In genomic region chr2:152755029-152755428, GRCh38 we compare ENCODE assay signal across 11 cellular contexts. TPM values are rescaled to one million over a fixed set of nuclear protein-coding genes. Genes with fewer than 3 reads are reported as not detected.
A peak's percentile ranks its signal among the peaks of the same experiment; 100 is the strongest.
DNase-seq lines count a peak whose midpoint lies in the region; ATAC-seq, FAIRE-seq and TF ChIP-seq lines count a peak whose summit lies in the region.
"Had no signal": no experiment of that assay in that cellular context is flagged by ENCODE, and none has a peak within 500 bp of the region (broad histone marks: within the 10 kb centered on the region; RNA-seq: fewer than 3 reads in every experiment).

No MANE protein-coding gene starts in this region.

- TF ChIP-seq RAD21 in HepG2 (CRISPR knock-in tag; IDR thresholded peaks at IDR 0.05) = no peak

- H3K4me2 ChIP-seq in HepG2 (ENCODE audit: low read depth, low read length) = no peak overlapping the region

- no peak overlapping the region for H3K9ac ChIP-seq in HepG2 (ENCODE audit: insufficient read depth, low read depth, low read length)

- no peak for ATAC-seq in body of pancreas
- ATAC-seq in HepG2 = no peak
- ATAC-seq: gastroesophageal sphincter had no signal

- intact Hi-C loops in body of pancreas (cut with DNase I) (no loop called here), HepG2 (cut with micrococcal nuclease; ENCODE audit: unreplicated experiment) (no loop called here), spleen (cut with DNase I; ENCODE audit: low total_unique reads) (no loop called here), ascending aorta (cut with DNase I) (no loop called here)

- DNase-seq in Caki2 (ENCODE audit: low read depth) (peak; percentile 27), H4 (ENCODE audit: low spot score) (peak; percentile 6), body of pancreas (peak in 3 of 4 donors; percentile 8 to 20 (median 18)), HepG2 (ENCODE audit: low spot score) (no peak), NCI-H2029 (lab: John Stamatoyannopoulos, UW) (no peak), spleen (no peak), ascending aorta (ENCODE audit: low spot score in 2 of 2) (no peak)
- no peak for DNase-seq in activated CD4-positive, CD25-positive, alpha-beta regulatory T cell treated with anti-CD3 and anti-CD28 coated beads, Interleukin-2, amount 50 U/mL, for 72 hours

- H3K4me3 ChIP-seq in body of pancreas (no peak overlapping the region), HepG2 (replicated peaks in 1 of 3; ENCODE audit: insufficient read depth in 1 of 3, low read depth in 2 of 3, low read length in 3 of 3) (no peak overlapping the region), spleen (no peak overlapping the region), ascending aorta (no peak overlapping the region)
- H3K4me3 ChIP-seq: gastroesophageal sphincter had no signal

- no peak overlapping the region for H2AFZ ChIP-seq in HepG2 (ENCODE audit: low read length)

- 90 to 92% methylated on average over 13 of the region's 13 CpGs for WGBS in body of pancreas, 2 donors
- 96% methylated on average over 13 of the region's 13 CpGs for WGBS in HepG2 (ENCODE audit: low lambda C conversion rate)
- WGBS in spleen, 5 donors = 88 to 95% (median 92%) methylated on average over 13 of the region's 13 CpGs

- peaks cover 0 to 3% of the 10 kb centered on the region in 2 donors for H3K36me3 ChIP-seq in body of pancreas (replicated peaks in 1 of 2; ENCODE audit: insufficient read depth in 1 of 2, low read depth in 2 of 2)
- peaks cover 4 to 43% of the 10 kb centered on the region in 2 experiments for H3K36me3 ChIP-seq in HepG2 (replicated peaks in 1 of 2; ENCODE audit: control insufficient read depth in 1 of 2, insufficient read depth in 2 of 2, low read length in 2 of 2)
- peaks cover 0 to 100% (median 10%) of the 10 kb centered on the region in 6 donors for H3K36me3 ChIP-seq in spleen
- H3K36me3 ChIP-seq in ascending aorta = peaks cover 13 to 17% of the 10 kb centered on the region in 2 donors

- CTCF ChIA-PET in HepG2 (lab: Yijun Ruan, JAX; ENCODE audit: low intra/inter-chr PET ratio, low total read pairs) = no interaction called here

- TF ChIP-seq EP300 in HepG2 (IDR thresholded peaks at IDR 0.05; ENCODE audit: low read depth in 2 of 2, low read length in 2 of 2) (no peak), HepG2 (CRISPR knock-in tag; IDR thresholded peaks at IDR 0.05; ENCODE audit: borderline replicate concordance) (no peak)

- in situ Hi-C loops in Caki2 (cut with HindIII; ENCODE audit: low pct_unique_long_range_greater_than_20kb, low sequenced_read_pairs) = no loop called here
- in situ Hi-C loops in HepG2 (cut with HindIII; ENCODE audit: extremely low pct_ligation_motif_present, low pct_unique_long_range_greater_than_20kb) = no loop called here

- FAIRE-seq in HepG2 (lab: Jason Lieb, UNC) = no peak
- FAIRE-seq: GM12892, TTC549 had no signal

- BruUV-seq in HepG2 (replicated peaks; lab: Mats Ljungman, UMichigan) = no TSS peak

- no peaks in the 10 kb centered on the region for H4K20me1 ChIP-seq in HepG2 (ENCODE audit: insufficient read depth, low read length)

- H3K9me3 ChIP-seq in body of pancreas (no peaks in the 10 kb centered on the region), HepG2 (ENCODE audit: low read length) (no peaks in the 10 kb centered on the region), spleen (peaks cover 0 to 4% (median 0%) of the 10 kb centered on the region in 8 donors), ascending aorta (no peaks in the 10 kb centered on the region)
- H3K9me3 ChIP-seq: gastroesophageal sphincter had no signal

- H3K4me1 ChIP-seq in body of pancreas (no peaks in the 10 kb centered on the region), HepG2 (ENCODE audit: insufficient read depth, low read length) (no peaks in the 10 kb centered on the region), spleen (no peaks in the 10 kb centered on the region), ascending aorta (no peaks in the 10 kb centered on the region)
- H3K4me1 ChIP-seq: gastroesophageal sphincter had no signal

- TF ChIP-seq CTCF in body of pancreas (IDR thresholded peaks at IDR 0.05) (peak in 1 of 7 experiments; percentile 4), HepG2 (CRISPR knock-in tag; IDR thresholded peaks at IDR 0.05) (peak; percentile 54), spleen (IDR thresholded peaks at IDR 0.05 in 8 of 11, conservative IDR thresholded peaks at IDR 0.05 in 3 of 11) (peak in 2 of 11 experiments; percentile 16), ascending aorta (IDR thresholded peaks at IDR 0.05) (no peak)

- H3K27me3 ChIP-seq in body of pancreas (no peaks in the 10 kb centered on the region), HepG2 (ENCODE audit: control insufficient read depth in 1 of 2, insufficient read depth in 2 of 2, low read length in 2 of 2) (no peaks in the 10 kb centered on the region), spleen (replicated peaks in 1 of 7) (no peaks in the 10 kb centered on the region), ascending aorta (no peaks in the 10 kb centered on the region)
- H3K27me3 ChIP-seq: gastroesophageal sphincter had no signal

- no peak for TF ChIP-seq POLR2A in body of pancreas (IDR thresholded peaks at IDR 0.05)
- no peak for TF ChIP-seq POLR2A in HepG2 (IDR thresholded peaks at IDR 0.05; ENCODE audit: insufficient read depth in 1 of 2, low read depth in 2 of 2, low read length in 2 of 2)
- TF ChIP-seq POLR2A in spleen (IDR thresholded peaks at IDR 0.05) = no peak

- H3K79me2 ChIP-seq in HepG2 (ENCODE audit: insufficient read depth, low read length) = no peaks in the 10 kb centered on the region

- H3K27ac ChIP-seq in body of pancreas (no peak overlapping the region), HepG2 (ENCODE audit: extremely low read length, insufficient read depth, low read length) (no peak overlapping the region), spleen (no peak overlapping the region), ascending aorta (no peak overlapping the region)
- H3K27ac ChIP-seq: gastroesophageal sphincter had no signal

- POLR2A ChIA-PET in HepG2 (lab: Yijun Ruan, JAX) = no interaction called here

RNA-seq across cellular contexts. Expression of gene ARL6IP6, which starts 36.6 kb away (rescaled TPM):
- total RNA-seq in Caki2 (2014; rRNA removed; shearing (Covaris generic); ENCODE audit: low replicate concordance) = 38.7 and 40.8 TPM in 2 replicates
- 37.3 and 45.9 TPM in 2 replicates for total RNA-seq in H4 (2014; rRNA removed; shearing (Covaris generic))
- 10 to 100 TPM in 1 of 2 donors, 1 to 10 TPM in 1; 8.3 to 12.2 TPM for total RNA-seq in body of pancreas
- total RNA-seq in HepG2 (2016; rRNA removed; fragmentation: Illumina TruSeq; extraction: Trizol) = 37.0 and 45.0 TPM in 2 replicates
- 10.2 and 14.5 TPM in 2 replicates for total RNA-seq in HepG2 (2016; cell fraction: cytosol; rRNA removed; fragmentation: Illumina TruSeq; extraction: Trizol; ENCODE audit: low read depth)
- total RNA-seq in HepG2 (2016; cell fraction: insoluble cytoplasmic fraction; rRNA removed; fragmentation: Illumina TruSeq; extraction: Trizol) = 39.8 and 51.4 TPM in 2 replicates
- 26.9 and 28.4 TPM in 2 replicates for total RNA-seq in HepG2 (2016; cell fraction: membrane; rRNA removed; fragmentation: Illumina TruSeq; extraction: Trizol)
- 35.9 and 36.0 TPM in 2 replicates for total RNA-seq in HepG2 (2016; cell fraction: nucleus; rRNA removed; fragmentation: Illumina TruSeq; extraction: Trizol)
- 44.8 and 65.9 TPM in 2 replicates for polyA plus RNA-seq in HepG2 (2011; rRNA removed)
- 37.3 and 60.4 TPM in 2 replicates for polyA plus RNA-seq in HepG2 (2011; cell fraction: cytosol; rRNA removed)
- 55.7 and 74.9 TPM in 2 replicates for polyA plus RNA-seq in HepG2 (2011; cell fraction: nucleus; rRNA removed)
- polyA plus RNA-seq in HepG2 (2012) = 33.9 and 42.3 TPM in 2 replicates
- 12.5 and 14.3 TPM in 2 replicates for polyA plus RNA-seq in HepG2 (2016; cell fraction: cytosol; fragmentation: Illumina TruSeq; extraction: Trizol; ENCODE audit: low read depth)
- polyA plus RNA-seq in HepG2 (2016; cell fraction: insoluble cytoplasmic fraction; fragmentation: Illumina TruSeq; extraction: Trizol; ENCODE audit: low read depth) = 38.5 and 44.9 TPM in 2 replicates
- 20.8 and 22.0 TPM in 2 replicates for polyA plus RNA-seq in HepG2 (2016; cell fraction: membrane; fragmentation: Illumina TruSeq; extraction: Trizol; ENCODE audit: low read depth)
- polyA plus RNA-seq in HepG2 (2016; cell fraction: nucleus; fragmentation: Illumina TruSeq; extraction: Trizol; ENCODE audit: insufficient read depth, low read depth) = 79.3 and 79.5 TPM in 2 replicates
- polyA minus RNA-seq in HepG2 (2011; rRNA and poly(A)+ RNA removed; ENCODE audit: low replicate concordance) = 6.6 and 17.3 TPM in 2 replicates
- polyA minus RNA-seq in HepG2 (2011; cell fraction: cytosol; rRNA and poly(A)+ RNA removed) = 26.2 and 26.8 TPM in 2 replicates
- polyA minus RNA-seq in HepG2 (2011; cell fraction: nucleus; rRNA and poly(A)+ RNA removed) = 39.1 and 39.4 TPM in 2 replicates
- total RNA-seq in spleen = 10 to 100 TPM; 13.9 to 21.5 (median 20.5) TPM
- 10 to 100 TPM; 12.1 to 15.6 (median 13.0) TPM for polyA plus RNA-seq in spleen
- total RNA-seq in ascending aorta = 15.1 TPM

RNA-seq across cellular contexts. Expression of gene PRPF40A, which starts 37.8 kb away (rescaled TPM):
- total RNA-seq in Caki2 (2014; rRNA removed; shearing (Covaris generic); ENCODE audit: low replicate concordance) = 90.4 and 125 TPM in 2 replicates
- total RNA-seq in H4 (2014; rRNA removed; shearing (Covaris generic)) = 78.6 and 79.0 TPM in 2 replicates
- total RNA-seq in body of pancreas = 10 to 100 TPM; 38.9 to 52.7 TPM
- 207 and 298 TPM in 2 replicates for total RNA-seq in HepG2 (2016; rRNA removed; fragmentation: Illumina TruSeq; extraction: Trizol)
- total RNA-seq in HepG2 (2016; cell fraction: cytosol; rRNA removed; fragmentation: Illumina TruSeq; extraction: Trizol; ENCODE audit: low read depth) = 13.8 and 17.8 TPM in 2 replicates
- 197 and 307 TPM in 2 replicates for total RNA-seq in HepG2 (2016; cell fraction: insoluble cytoplasmic fraction; rRNA removed; fragmentation: Illumina TruSeq; extraction: Trizol)
- 36.4 and 50.5 TPM in 2 replicates for total RNA-seq in HepG2 (2016; cell fraction: membrane; rRNA removed; fragmentation: Illumina TruSeq; extraction: Trizol)
- 210 and 217 TPM in 2 replicates for total RNA-seq in HepG2 (2016; cell fraction: nucleus; rRNA removed; fragmentation: Illumina TruSeq; extraction: Trizol)
- 136 and 146 TPM in 2 replicates for polyA plus RNA-seq in HepG2 (2011; rRNA removed)
- polyA plus RNA-seq in HepG2 (2011; cell fraction: cytosol; rRNA removed) = 60.8 and 75.9 TPM in 2 replicates
- polyA plus RNA-seq in HepG2 (2011; cell fraction: nucleus; rRNA removed) = 306 and 320 TPM in 2 replicates
- polyA plus RNA-seq in HepG2 (2012) = 82.3 and 89.5 TPM in 2 replicates
- 7.4 and 10.2 TPM in 2 replicates for polyA plus RNA-seq in HepG2 (2016; cell fraction: cytosol; fragmentation: Illumina TruSeq; extraction: Trizol; ENCODE audit: low read depth)
- 178 and 180 TPM in 2 replicates for polyA plus RNA-seq in HepG2 (2016; cell fraction: insoluble cytoplasmic fraction; fragmentation: Illumina TruSeq; extraction: Trizol; ENCODE audit: low read depth)
- 9.4 and 18.3 TPM in 2 replicates for polyA plus RNA-seq in HepG2 (2016; cell fraction: membrane; fragmentation: Illumina TruSeq; extraction: Trizol; ENCODE audit: low read depth)
- 166 and 184 TPM in 2 replicates for polyA plus RNA-seq in HepG2 (2016; cell fraction: nucleus; fragmentation: Illumina TruSeq; extraction: Trizol; ENCODE audit: insufficient read depth, low read depth)
- 446 and 636 TPM in 2 replicates for polyA minus RNA-seq in HepG2 (2011; rRNA and poly(A)+ RNA removed; ENCODE audit: low replicate concordance)
- polyA minus RNA-seq in HepG2 (2011; cell fraction: cytosol; rRNA and poly(A)+ RNA removed) = 103 and 105 TPM in 2 replicates
- 421 and 455 TPM in 2 replicates for polyA minus RNA-seq in HepG2 (2011; cell fraction: nucleus; rRNA and poly(A)+ RNA removed)
- 100 to 1,000 TPM in 3 of 7 donors, 10 to 100 TPM in 4; 80.7 to 116 (median 93.8) TPM for total RNA-seq in spleen
- polyA plus RNA-seq in spleen = 10 to 100 TPM; 13.5 to 19.0 (median 17.0) TPM
- 28.9 TPM for total RNA-seq in ascending aorta

Comparison
In these comparisons a context has a peak if more than half of its experiments do, and no peak if none do; other contexts are left out.
1. DNase-seq: peak in Caki2 (single experiment), H4 (single experiment) and body of pancreas (3 of 4); none in HepG2 (single experiment), activated CD4-positive, CD25-positive, alpha-beta regulatory T cell treated with anti-CD3 and anti-CD28 coated beads, Interleukin-2, amount 50 U/mL, for 72 hours (single experiment), NCI-H2029 (single experiment), spleen (single experiment) and ascending aorta (0 of 2).